Comparison of ENCODE assay signal across 1 cellular context in the genomic region with DNA sequence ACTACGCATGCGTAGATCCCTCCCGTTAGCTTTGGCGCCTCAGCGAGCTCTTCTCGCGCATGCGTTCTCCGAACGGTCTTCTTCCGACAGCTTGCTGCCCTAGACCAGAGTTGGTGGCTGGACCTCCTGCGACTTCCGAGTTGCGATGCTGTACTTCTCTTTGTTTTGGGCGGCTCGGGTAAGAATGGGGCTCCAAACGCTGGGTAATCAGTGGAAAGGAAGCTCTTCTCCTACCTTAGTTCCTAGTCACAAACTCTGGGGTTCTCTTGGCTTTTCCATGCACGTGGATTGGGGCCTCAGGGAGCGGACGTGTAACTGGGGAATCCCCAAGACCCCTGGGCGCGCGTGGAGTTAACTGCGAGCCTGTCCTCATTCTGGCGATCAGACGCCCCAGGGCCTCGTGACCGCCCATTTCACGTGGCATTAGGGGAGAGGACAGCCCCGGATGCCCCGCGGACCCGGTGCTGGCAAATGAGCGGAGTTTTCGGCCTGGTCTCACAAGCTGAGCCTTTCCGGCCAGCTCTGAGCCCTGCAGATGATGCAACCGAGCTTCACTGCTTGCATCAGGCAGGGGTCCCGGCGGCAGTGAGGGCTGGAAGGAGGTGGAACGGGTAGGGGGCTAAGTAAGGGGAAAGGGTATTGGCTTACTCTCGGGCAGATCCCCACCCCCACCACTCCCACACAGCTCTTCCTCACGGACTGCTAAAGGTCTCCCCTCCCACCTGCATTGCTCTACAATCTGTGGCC.
TF ChIP-seq lines count a peak whose summit lies in the region.

A gene (plus strand): TSS at position 78 of the 747 bp plus-strand sequence. CDS start 68 bp downstream, at position 146.

TF ChIP-seq in HEK293, 187 proteins besides CTCF, POLR2A, EP300 and RAD21 (continued from another document and continues in another):
- TF ChIP-seq, protein P1, sequence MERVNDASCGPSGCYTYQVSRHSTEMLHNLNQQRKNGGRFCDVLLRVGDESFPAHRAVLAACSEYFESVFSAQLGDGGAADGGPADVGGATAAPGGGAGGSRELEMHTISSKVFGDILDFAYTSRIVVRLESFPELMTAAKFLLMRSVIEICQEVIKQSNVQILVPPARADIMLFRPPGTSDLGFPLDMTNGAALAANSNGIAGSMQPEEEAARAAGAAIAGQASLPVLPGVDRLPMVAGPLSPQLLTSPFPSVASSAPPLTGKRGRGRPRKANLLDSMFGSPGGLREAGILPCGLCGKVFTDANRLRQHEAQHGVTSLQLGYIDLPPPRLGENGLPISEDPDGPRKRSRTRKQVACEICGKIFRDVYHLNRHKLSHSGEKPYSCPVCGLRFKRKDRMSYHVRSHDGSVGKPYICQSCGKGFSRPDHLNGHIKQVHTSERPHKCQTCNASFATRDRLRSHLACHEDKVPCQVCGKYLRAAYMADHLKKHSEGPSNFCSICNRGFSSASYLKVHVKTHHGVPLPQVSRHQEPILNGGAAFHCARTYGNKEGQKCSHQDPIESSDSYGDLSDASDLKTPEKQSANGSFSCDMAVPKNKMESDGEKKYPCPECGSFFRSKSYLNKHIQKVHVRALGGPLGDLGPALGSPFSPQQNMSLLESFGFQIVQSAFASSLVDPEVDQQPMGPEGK (tag by site-specific recombination; IDR thresholded peaks at IDR 0.05) = peak; percentile 75
- no peak for TF ChIP-seq ZNF132 (tag by site-specific recombination; IDR thresholded peaks at IDR 0.05; ENCODE audit: borderline replicate concordance)
- TF ChIP-seq ZNF514 (tag by site-specific recombination; IDR thresholded peaks at IDR 0.05) = no peak
- peak; percentile 33 for TF ChIP-seq ZXDB (tag by site-specific recombination; IDR thresholded peaks at IDR 0.05)
- no peak for TF ChIP-seq BCL11B (tag by site-specific recombination; IDR thresholded peaks at IDR 0.05; ENCODE audit: low read depth)
- TF ChIP-seq, protein P2, sequence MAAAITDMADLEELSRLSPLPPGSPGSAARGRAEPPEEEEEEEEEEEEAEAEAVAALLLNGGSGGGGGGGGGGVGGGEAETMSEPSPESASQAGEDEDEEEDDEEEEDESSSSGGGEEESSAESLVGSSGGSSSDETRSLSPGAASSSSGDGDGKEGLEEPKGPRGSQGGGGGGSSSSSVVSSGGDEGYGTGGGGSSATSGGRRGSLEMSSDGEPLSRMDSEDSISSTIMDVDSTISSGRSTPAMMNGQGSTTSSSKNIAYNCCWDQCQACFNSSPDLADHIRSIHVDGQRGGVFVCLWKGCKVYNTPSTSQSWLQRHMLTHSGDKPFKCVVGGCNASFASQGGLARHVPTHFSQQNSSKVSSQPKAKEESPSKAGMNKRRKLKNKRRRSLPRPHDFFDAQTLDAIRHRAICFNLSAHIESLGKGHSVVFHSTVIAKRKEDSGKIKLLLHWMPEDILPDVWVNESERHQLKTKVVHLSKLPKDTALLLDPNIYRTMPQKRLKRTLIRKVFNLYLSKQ (tag by site-specific recombination; IDR thresholded peaks at IDR 0.05; ENCODE audit: borderline replicate concordance) = no peak
- TF ChIP-seq ZFP69B (tag by site-specific recombination; IDR thresholded peaks at IDR 0.05) = peak; percentile 55; the same call in 1 of the 2 replicates
- TF ChIP-seq ZNF585B (tag by site-specific recombination; IDR thresholded peaks at IDR 0.05) = no peak
- no peak for TF ChIP-seq ZNF292 (tag by site-specific recombination; IDR thresholded peaks at IDR 0.05; ENCODE audit: borderline replicate concordance, low read depth)
- TF ChIP-seq, protein P3, sequence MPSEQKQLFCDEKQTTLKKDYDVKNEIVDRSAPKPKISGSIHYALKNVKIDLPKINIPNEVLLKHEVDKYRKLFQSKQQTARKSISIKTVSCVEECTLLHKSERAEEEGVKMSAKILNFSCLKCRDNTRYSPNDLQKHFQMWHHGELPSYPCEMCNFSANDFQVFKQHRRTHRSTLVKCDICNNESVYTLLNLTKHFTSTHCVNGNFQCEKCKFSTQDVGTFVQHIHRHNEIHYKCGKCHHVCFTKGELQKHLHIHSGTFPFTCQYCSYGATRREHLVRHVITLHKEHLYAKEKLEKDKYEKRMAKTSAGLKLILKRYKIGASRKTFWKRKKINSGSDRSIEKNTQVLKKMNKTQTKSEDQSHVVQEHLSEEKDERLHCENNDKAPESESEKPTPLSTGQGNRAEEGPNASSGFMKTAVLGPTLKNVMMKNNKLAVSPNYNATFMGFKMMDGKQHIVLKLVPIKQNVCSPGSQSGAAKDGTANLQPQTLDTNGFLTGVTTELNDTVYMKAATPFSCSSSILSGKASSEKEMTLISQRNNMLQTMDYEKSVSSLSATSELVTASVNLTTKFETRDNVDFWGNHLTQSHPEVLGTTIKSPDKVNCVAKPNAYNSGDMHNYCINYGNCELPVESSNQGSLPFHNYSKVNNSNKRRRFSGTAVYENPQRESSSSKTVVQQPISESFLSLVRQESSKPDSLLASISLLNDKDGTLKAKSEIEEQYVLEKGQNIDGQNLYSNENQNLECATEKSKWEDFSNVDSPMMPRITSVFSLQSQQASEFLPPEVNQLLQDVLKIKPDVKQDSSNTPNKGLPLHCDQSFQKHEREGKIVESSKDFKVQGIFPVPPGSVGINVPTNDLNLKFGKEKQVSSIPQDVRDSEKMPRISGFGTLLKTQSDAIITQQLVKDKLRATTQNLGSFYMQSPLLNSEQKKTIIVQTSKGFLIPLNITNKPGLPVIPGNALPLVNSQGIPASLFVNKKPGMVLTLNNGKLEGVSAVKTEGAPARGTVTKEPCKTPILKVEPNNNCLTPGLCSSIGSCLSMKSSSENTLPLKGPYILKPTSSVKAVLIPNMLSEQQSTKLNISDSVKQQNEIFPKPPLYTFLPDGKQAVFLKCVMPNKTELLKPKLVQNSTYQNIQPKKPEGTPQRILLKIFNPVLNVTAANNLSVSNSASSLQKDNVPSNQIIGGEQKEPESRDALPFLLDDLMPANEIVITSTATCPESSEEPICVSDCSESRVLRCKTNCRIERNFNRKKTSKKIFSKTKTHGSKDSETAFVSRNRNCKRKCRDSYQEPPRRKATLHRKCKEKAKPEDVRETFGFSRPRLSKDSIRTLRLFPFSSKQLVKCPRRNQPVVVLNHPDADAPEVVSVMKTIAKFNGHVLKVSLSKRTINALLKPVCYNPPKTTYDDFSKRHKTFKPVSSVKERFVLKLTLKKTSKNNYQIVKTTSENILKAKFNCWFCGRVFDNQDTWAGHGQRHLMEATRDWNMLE (tag by site-specific recombination; conservative IDR thresholded peaks at IDR 0.05; ENCODE audit: low read depth) = no peak
- peak; percentile 51; the same call in 1 of the 2 replicates for TF ChIP-seq ZNF629 (tag by site-specific recombination; IDR thresholded peaks at IDR 0.05)
- TF ChIP-seq, protein P4, sequence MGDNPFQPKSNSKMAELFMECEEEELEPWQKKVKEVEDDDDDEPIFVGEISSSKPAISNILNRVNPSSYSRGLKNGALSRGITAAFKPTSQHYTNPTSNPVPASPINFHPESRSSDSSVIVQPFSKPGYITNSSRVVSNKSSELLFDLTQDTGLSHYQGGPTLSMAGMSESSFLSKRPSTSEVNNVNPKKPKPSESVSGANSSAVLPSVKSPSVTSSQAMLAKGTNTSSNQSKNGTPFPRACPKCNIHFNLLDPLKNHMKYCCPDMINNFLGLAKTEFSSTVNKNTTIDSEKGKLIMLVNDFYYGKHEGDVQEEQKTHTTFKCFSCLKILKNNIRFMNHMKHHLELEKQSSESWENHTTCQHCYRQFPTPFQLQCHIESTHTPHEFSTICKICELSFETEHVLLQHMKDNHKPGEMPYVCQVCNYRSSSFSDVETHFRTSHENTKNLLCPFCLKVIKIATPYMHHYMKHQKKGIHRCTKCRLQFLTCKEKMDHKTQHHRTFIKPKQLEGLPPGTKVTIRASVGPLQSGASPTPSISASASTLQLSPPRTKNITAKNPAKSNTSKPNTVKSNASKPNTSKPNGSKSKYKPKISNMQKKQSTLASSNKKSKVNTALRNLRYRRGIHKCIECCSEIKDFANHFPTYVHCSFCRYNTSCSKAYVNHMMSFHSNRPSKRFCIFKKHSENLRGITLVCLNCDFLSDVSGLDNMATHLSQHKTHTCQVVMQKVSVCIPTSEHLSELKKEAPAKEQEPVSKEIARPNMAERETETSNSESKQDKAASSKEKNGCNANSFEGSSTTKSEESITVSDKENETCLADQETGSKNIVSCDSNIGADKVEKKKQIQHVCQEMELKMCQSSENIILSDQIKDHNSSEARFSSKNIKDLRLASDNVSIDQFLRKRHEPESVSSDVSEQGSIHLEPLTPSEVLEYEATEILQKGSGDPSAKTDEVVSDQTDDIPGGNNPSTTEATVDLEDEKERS (tag by site-specific recombination; IDR thresholded peaks at IDR 0.05) = no peak
- TF ChIP-seq, protein P5, sequence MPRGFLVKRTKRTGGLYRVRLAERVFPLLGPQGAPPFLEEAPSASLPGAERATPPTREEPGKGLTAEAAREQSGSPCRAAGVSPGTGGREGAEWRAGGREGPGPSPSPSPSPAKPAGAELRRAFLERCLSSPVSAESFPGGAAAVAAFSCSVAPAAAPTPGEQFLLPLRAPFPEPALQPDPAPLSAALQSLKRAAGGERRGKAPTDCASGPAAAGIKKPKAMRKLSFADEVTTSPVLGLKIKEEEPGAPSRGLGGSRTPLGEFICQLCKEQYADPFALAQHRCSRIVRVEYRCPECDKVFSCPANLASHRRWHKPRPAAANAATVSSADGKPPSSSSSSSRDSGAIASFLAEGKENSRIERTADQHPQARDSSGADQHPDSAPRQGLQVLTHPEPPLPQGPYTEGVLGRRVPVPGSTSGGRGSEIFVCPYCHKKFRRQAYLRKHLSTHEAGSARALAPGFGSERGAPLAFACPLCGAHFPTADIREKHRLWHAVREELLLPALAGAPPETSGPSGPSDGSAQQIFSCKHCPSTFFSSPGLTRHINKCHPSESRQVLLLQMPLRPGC (tag by site-specific recombination; IDR thresholded peaks at IDR 0.05) = no peak
- TF ChIP-seq ZNF624 (tag by site-specific recombination; IDR thresholded peaks at IDR 0.05) = no peak
- TF ChIP-seq ZNF747 (tag by site-specific recombination; IDR thresholded peaks at IDR 0.05) = no peak
- TF ChIP-seq ZFHX2 (tag by site-specific recombination; conservative IDR thresholded peaks at IDR 0.05) = peak; percentile 98
- TF ChIP-seq ZNF768 (tag by site-specific recombination; IDR thresholded peaks at IDR 0.05) = no peak
- no peak for TF ChIP-seq ZNF530 (tag by site-specific recombination; IDR thresholded peaks at IDR 0.05; ENCODE audit: low read depth)
- TF ChIP-seq ZNF23 (tag by site-specific recombination; IDR thresholded peaks at IDR 0.05; ENCODE audit: borderline replicate concordance) = no peak
- TF ChIP-seq ZNF600 (tag by site-specific recombination; IDR thresholded peaks at IDR 0.05) = peak; percentile 16; the same call in 1 of the 2 replicates
- no peak for TF ChIP-seq REPIN1 (tag by site-specific recombination; IDR thresholded peaks at IDR 0.05; ENCODE audit: low read depth)
- TF ChIP-seq HOXD13 (CRISPR knock-in tag; IDR thresholded peaks at IDR 0.05; ENCODE audit: borderline replicate concordance) = peak; percentile 95
- no peak for TF ChIP-seq SETDB1 (IDR thresholded peaks at IDR 0.05; ENCODE audit: insufficient read length, low read length)
- TF ChIP-seq ZNF416 (tag by site-specific recombination; IDR thresholded peaks at IDR 0.05) = no peak
- TF ChIP-seq ZNF341 (tag by site-specific recombination; IDR thresholded peaks at IDR 0.05; ENCODE audit: low read depth) = peak; percentile 83
- TF ChIP-seq ZNF791 (tag by site-specific recombination; IDR thresholded peaks at IDR 0.05) = no peak
- TF ChIP-seq, protein P6, sequence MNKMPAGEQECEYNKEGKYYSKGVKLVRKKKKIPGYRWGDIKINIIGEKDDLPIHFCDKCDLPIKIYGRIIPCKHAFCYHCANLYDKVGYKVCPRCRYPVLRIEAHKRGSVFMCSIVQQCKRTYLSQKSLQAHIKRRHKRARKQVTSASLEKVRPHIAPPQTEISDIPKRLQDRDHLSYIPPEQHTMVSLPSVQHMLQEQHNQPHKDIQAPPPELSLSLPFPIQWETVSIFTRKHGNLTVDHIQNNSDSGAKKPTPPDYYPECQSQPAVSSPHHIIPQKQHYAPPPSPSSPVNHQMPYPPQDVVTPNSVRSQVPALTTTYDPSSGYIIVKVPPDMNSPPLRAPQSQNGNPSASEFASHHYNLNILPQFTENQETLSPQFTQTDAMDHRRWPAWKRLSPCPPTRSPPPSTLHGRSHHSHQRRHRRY (tag by site-specific recombination; IDR thresholded peaks at IDR 0.05) = no peak
- peak; percentile 69 for TF ChIP-seq ZEB2 (tag by site-specific recombination; IDR thresholded peaks at IDR 0.05)
- TF ChIP-seq ZNF777 (tag by site-specific recombination; IDR thresholded peaks at IDR 0.05; ENCODE audit: borderline replicate concordance) = no peak
- no peak for TF ChIP-seq ZNF211 (tag by site-specific recombination; IDR thresholded peaks at IDR 0.05; ENCODE audit: low read depth)
- TF ChIP-seq, protein P7, sequence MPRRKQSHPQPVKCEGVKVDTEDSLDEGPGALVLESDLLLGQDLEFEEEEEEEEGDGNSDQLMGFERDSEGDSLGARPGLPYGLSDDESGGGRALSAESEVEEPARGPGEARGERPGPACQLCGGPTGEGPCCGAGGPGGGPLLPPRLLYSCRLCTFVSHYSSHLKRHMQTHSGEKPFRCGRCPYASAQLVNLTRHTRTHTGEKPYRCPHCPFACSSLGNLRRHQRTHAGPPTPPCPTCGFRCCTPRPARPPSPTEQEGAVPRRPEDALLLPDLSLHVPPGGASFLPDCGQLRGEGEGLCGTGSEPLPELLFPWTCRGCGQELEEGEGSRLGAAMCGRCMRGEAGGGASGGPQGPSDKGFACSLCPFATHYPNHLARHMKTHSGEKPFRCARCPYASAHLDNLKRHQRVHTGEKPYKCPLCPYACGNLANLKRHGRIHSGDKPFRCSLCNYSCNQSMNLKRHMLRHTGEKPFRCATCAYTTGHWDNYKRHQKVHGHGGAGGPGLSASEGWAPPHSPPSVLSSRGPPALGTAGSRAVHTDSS (tag by site-specific recombination; IDR thresholded peaks at IDR 0.05) = no peak; the same call in 1 of the 2 replicates
- no peak for TF ChIP-seq ZNF248 (tag by site-specific recombination; IDR thresholded peaks at IDR 0.05)
- TF ChIP-seq TRIM28 (IDR thresholded peaks at IDR 0.05; ENCODE audit: borderline replicate concordance, low read length) = 0 out of 2 replicates have a peak, but pooled peaks have one; percentile 48
- no peak for TF ChIP-seq ZNF19 (tag by site-specific recombination; IDR thresholded peaks at IDR 0.05; ENCODE audit: low read depth)
- TF ChIP-seq ZNF184 (tag by site-specific recombination; IDR thresholded peaks at IDR 0.05) = no peak
- no peak for TF ChIP-seq ZNF549 (tag by site-specific recombination; IDR thresholded peaks at IDR 0.05)
- no peak for TF ChIP-seq SCRT1 (tag by site-specific recombination; IDR thresholded peaks at IDR 0.05; ENCODE audit: borderline replicate concordance)
- no peak for TF ChIP-seq ZNF404 (tag by site-specific recombination; IDR thresholded peaks at IDR 0.05)
- TF ChIP-seq ZNF76 (tag by site-specific recombination; IDR thresholded peaks at IDR 0.05; ENCODE audit: borderline replicate concordance, low read depth) = 0 out of 2 replicates have a peak, but pooled peaks have one; percentile 20
- no peak for TF ChIP-seq MZF1 (tag by site-specific recombination; IDR thresholded peaks at IDR 0.05; ENCODE audit: borderline replicate concordance)
- TF ChIP-seq ZNF2 (tag by site-specific recombination; IDR thresholded peaks at IDR 0.05) = no peak; the same call in 1 of the 2 replicates
- TF ChIP-seq ZNF133 (tag by site-specific recombination; IDR thresholded peaks at IDR 0.05) = no peak
- no peak for TF ChIP-seq ZNF623 (tag by site-specific recombination; IDR thresholded peaks at IDR 0.05)
- no peak for TF ChIP-seq ZNF701 (tag by site-specific recombination; IDR thresholded peaks at IDR 0.05)
- TF ChIP-seq ZNF423 (tag by site-specific recombination; IDR thresholded peaks at IDR 0.05) = peak; percentile 33; the same call in 1 of the 2 replicates
